In the genomic region with DNA sequence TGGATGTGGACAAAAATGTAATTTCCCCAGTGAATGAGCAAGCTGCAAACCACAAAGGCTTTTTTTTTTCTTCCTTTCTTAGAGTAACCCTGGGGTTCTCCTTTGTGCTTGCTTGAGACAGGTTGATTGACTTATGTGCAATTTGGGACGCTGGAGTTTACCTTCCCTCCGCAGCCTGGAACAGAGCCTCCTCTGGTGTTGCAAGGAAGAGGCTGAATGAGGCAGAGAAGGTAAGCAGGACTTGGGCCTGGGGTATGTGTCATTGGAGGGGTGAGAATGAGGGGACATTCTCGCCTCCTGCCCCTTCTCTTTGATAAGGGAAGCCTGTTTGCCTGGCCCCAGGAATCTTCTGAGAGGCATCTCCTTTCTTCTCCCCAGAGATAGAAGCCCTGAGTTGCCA, we compare ENCODE assay signal across 20 cellular contexts. TPM values are rescaled to one million over a fixed set of nuclear protein-coding genes. Genes with fewer than 3 reads are reported as not detected.
DNase-seq lines count a peak whose midpoint lies in the region; TF ChIP-seq lines count a peak whose summit lies in the region.
"Had no signal": no experiment of that assay in that cellular context is flagged by ENCODE, and none has a peak within 500 bp of the region (broad histone marks: within the 10 kb centered on the region; RNA-seq: fewer than 3 reads in every experiment).

No MANE protein-coding gene starts in this region.

- H3K27me3 ChIP-seq in HUES64 (ENCODE audit: insufficient read depth, low read length) (no peaks in the 10 kb centered on the region), colonic mucosa (no peaks in the 10 kb centered on the region), mesendoderm (ENCODE audit: insufficient read depth, low read length, poor library complexity) (no peaks in the 10 kb centered on the region)

- peaks cover 12% of the 10 kb centered on the region for H3K27me3 Mint-ChIP-seq in nephron progenitor cell (ENCODE audit: low read depth, poor library complexity)

- H4K8ac ChIP-seq in mesendoderm (ENCODE audit: low read depth, low read length) = no peak overlapping the region

- H2BK120ac ChIP-seq in mesendoderm (ENCODE audit: low read depth, low read length) = no peak overlapping the region

- no peaks in the 10 kb centered on the region for H3K36me3 Mint-ChIP-seq in nephron progenitor cell (ENCODE audit: low read depth)
- H3K36me3 Mint-ChIP-seq: CD8-positive, alpha-beta T cell had no signal

- intact Hi-C loops in colonic mucosa (cut with DNase I) = no loop called here

- peak overlapping the region; percentile 19 for H3K4ac ChIP-seq in mesendoderm (ENCODE audit: low read depth, low read length)

- peaks cover 60% of the 10 kb centered on the region for H3K4me1 Mint-ChIP-seq in nephron progenitor cell

- H3K9ac ChIP-seq in HUES64 (ENCODE audit: low read depth, low read length) (no peak overlapping the region), colonic mucosa (ENCODE audit: low read depth in 2 of 2, low read length in 2 of 2) (no peak overlapping the region), mesendoderm (ENCODE audit: low read length) (peak overlapping the region; percentile 6)

- no peak overlapping the region for H3K23ac ChIP-seq in mesendoderm (ENCODE audit: low read length)

- no peak overlapping the region for H2BK15ac ChIP-seq in mesendoderm (replicated peaks; ENCODE audit: low read depth)

- peak overlapping the region; percentile 91 for H2BK5ac ChIP-seq in mesendoderm (ENCODE audit: low read length)

- no peak overlapping the region for H3K27ac Mint-ChIP-seq in nephron progenitor cell
- H3K27ac Mint-ChIP-seq: CD8-positive, alpha-beta T cell had no signal

- no peak overlapping the region for H4K5ac ChIP-seq in mesendoderm (ENCODE audit: low read length)

- H3K9me3 ChIP-seq in HUES64 (ENCODE audit: insufficient read depth, low read depth, low read length) = no peaks in the 10 kb centered on the region
- no peaks in the 10 kb centered on the region for H3K9me3 ChIP-seq in colonic mucosa
- H3K9me3 ChIP-seq: HAP-1 had no signal

- no peaks in the 10 kb centered on the region for H3K79me2 ChIP-seq in mesendoderm (ENCODE audit: control insufficient read depth, insufficient read depth, low read length)

- H3K4me3 ChIP-seq in HUES64 (ENCODE audit: low read length) (no peak overlapping the region), colonic mucosa (no peak overlapping the region), mesendoderm (ENCODE audit: low read length) (no peak overlapping the region)
- H3K4me3 ChIP-seq: HAP-1, PC-9 had no signal

- DNase-seq in DMS 273 (lab: John Stamatoyannopoulos, UW; ENCODE audit: unreplicated experiment) = peak; percentile 36
- no peak for DNase-seq in DMS 273 treated with DMSO at 0.1 percent for 48 hours (lab: John Stamatoyannopoulos, UW)
- no peak for DNase-seq in colonic mucosa
- DNase-seq in mesendoderm = peak; percentile 81
- no peak for DNase-seq in T-helper 9 cell
- DNase-seq in nephron progenitor cell = no peak
- no peak for DNase-seq in MV-4-11 (lab: John Stamatoyannopoulos, UW)
- DNase-seq: 8988T; Calu3; CD8-positive, alpha-beta T cell; NCI-H1105; NCI-H1694; NCI-H2081 treated with DMSO at 0.1 percent for 48 hours; NCI-H748 treated with DMSO at 0.1 percent for 48 hours; PC-9; SIG-M5 had no signal

- H3K27ac ChIP-seq in HUES64 (ENCODE audit: low read depth, low read length) (peak overlapping the region; percentile 12; the same call in 1 of the 2 replicates), colonic mucosa (peak overlapping the region; percentile 28), mesendoderm (ENCODE audit: low read depth, low read length) (peak overlapping the region; percentile 65)
- H3K27ac ChIP-seq: HL-60, PC-9, RWPE1 had no signal

- peaks cover 9% of the 10 kb centered on the region for H3K9me3 Mint-ChIP-seq in nephron progenitor cell
- H3K9me3 Mint-ChIP-seq: CD8-positive, alpha-beta T cell had no signal

- H3K36me3 ChIP-seq in HUES64 (ENCODE audit: insufficient read depth, low read length) = no peaks in the 10 kb centered on the region
- H3K36me3 ChIP-seq in colonic mucosa = no peaks in the 10 kb centered on the region
- no peaks in the 10 kb centered on the region for H3K36me3 ChIP-seq in mesendoderm (ENCODE audit: control insufficient read depth, insufficient read depth, low read length)
- H3K36me3 ChIP-seq: HAP-1 had no signal

- peaks cover 3% of the 10 kb centered on the region for H3K79me1 ChIP-seq in mesendoderm (ENCODE audit: low read length)

- TF ChIP-seq CTCF in colonic mucosa (IDR thresholded peaks at IDR 0.05) (no peak), nephron progenitor cell (IDR thresholded peaks at IDR 0.05) (no peak)

- H3K4me1 ChIP-seq in HUES64 (ENCODE audit: insufficient read depth, low read length) (peaks cover 57% of the 10 kb centered on the region), colonic mucosa (no peaks in the 10 kb centered on the region), mesendoderm (ENCODE audit: control insufficient read depth, low read depth, low read length) (peaks cover 46% of the 10 kb centered on the region)
- H3K4me1 ChIP-seq: HAP-1 had no signal

- no peak overlapping the region for H3K4me3 Mint-ChIP-seq in nephron progenitor cell
- H3K4me3 Mint-ChIP-seq: CD8-positive, alpha-beta T cell had no signal

- peak overlapping the region; percentile 33 for H3K18ac ChIP-seq in mesendoderm (ENCODE audit: low read length)

- 21% methylated on average over 3 of the region's 3 CpGs for WGBS in HUES64
- WGBS in mesendoderm (ENCODE audit: extremely low coverage, insufficient coverage, low lambda C conversion rate) = no CpG with 5 or more reads among the region's 3 CpGs

- peak overlapping the region; percentile 94 for H2AK5ac ChIP-seq in mesendoderm (ENCODE audit: low read length)

- H3K56ac ChIP-seq in mesendoderm (ENCODE audit: low read length) = peak overlapping the region; percentile 74

- no peak overlapping the region for H3K4me2 ChIP-seq in mesendoderm (ENCODE audit: low read length)
- H3K4me2 ChIP-seq: PC-9 had no signal

RNA-seq across cellular contexts. Expression of gene NFASC, which starts 49.8 kb away (rescaled TPM):
- polyA plus RNA-seq in HUES64 (2013, experiment 1 of 2) = 7.8 TPM
- 14.2 TPM for polyA plus RNA-seq in HUES64 (2013, experiment 2 of 2)
- total RNA-seq in colonic mucosa = 10 to 100 TPM; 12.1 to 13.9 TPM
- polyA plus RNA-seq in mesendoderm (2013, experiment 1 of 2) = 15.8 TPM
- 16.6 TPM for polyA plus RNA-seq in mesendoderm (2013, experiment 2 of 2)
- total RNA-seq: Calu3; CD8-positive, alpha-beta T cell; PC-9 had no signal

Comparison
In these comparisons a context has a peak if more than half of its experiments do, and no peak if none do; other contexts are left out.
1. DNase-seq: peak in DMS 273 (single experiment) and mesendoderm (single experiment); none in DMS 273 treated with DMSO at 0.1 percent for 48 hours (single experiment), colonic mucosa (single experiment), T-helper 9 cell (single experiment), nephron progenitor cell (single experiment) and MV-4-11 (single experiment).
2. H3K27ac ChIP-seq: peak in every context shown above with its lines; median percentile 65 in mesendoderm; 28 in colonic mucosa; 12 in HUES64.